In genomic region chr18:57864615-57865121, GRCh38 we compare ENCODE assay signal across 15 cellular contexts.
"Had no signal": no experiment of that assay in that cellular context is flagged by ENCODE, and none has a peak within 500 bp of the region (broad histone marks: within the 10 kb centered on the region; RNA-seq: fewer than 3 reads in every experiment).

No MANE protein-coding gene starts in this region.

- H3K27ac ChIP-seq: brain microvascular endothelial cell, upper lobe of left lung had no signal

- H3K36me3 ChIP-seq: brain microvascular endothelial cell, spleen, upper lobe of left lung had no signal

- ATAC-seq: left cardiac atrium, natural killer cell, right cardiac atrium had no signal

- H3K27me3 ChIP-seq: brain microvascular endothelial cell, spleen, upper lobe of left lung had no signal

- H3K9me3 ChIP-seq: upper lobe of left lung had no signal

- H3K4me3 ChIP-seq: spleen, upper lobe of left lung had no signal

- DNase-seq: activated CD4-positive, CD25-positive, alpha-beta regulatory T cell; activated effector memory CD4-positive, alpha-beta T cell treated with Interleukin-2 at 50 U/mL for 16 hours; amygdala; brain microvascular endothelial cell; dermis blood vessel endothelial cell; glutamatergic neuron; immature natural killer cell; left cardiac atrium; natural killer cell; nucleus accumbens; right cardiac atrium; spleen; stimulated activated CD4-positive, alpha-beta T cell treated with anti-CD3 and anti-CD28 coated beads, Interleukin-2, amount 100 ng/mL, for 24 hours; stimulated activated naive CD4-positive, alpha-beta T cell treated with Interleukin-2 at 50 U/mL for 16 hours; upper lobe of left lung had no signal

- H3K4me1 ChIP-seq: spleen, upper lobe of left lung had no signal
